Comparison of ENCODE assay signal across 18 cellular contexts in the genomic region with DNA sequence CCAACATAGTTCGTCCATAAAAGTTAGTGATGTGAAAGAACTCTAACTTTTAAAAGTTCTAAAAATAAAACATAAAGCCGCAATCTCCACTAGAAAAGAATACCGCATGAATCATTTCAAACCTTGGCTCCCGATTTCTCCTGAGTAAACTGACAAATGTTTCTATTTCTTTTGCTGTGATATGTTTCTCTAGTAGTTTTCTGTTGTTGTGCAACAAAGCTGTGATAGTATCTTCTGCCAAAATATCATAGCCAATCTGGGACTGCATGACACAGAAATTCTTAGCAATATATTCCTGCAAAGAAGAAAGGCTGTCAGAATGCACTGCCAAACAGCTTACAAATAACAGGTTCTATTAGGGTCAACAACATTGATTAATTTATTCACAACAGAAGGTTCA.
A peak's percentile ranks its signal among the peaks of the same experiment; 100 is the strongest.
DNase-seq lines count a peak whose midpoint lies in the region; ATAC-seq and TF ChIP-seq lines count a peak whose summit lies in the region.
"Had no signal": no experiment of that assay in that cellular context is flagged by ENCODE, and none has a peak within 500 bp of the region (broad histone marks: within the 10 kb centered on the region; RNA-seq: fewer than 3 reads in every experiment).

No MANE protein-coding gene starts in this region.

- peaks cover 39% of the 10 kb centered on the region for H3K36me3 ChIP-seq in adipocyte (ENCODE audit: control insufficient read depth, insufficient read depth, low read length, severe bottlenecking)
- no peaks in the 10 kb centered on the region for H3K36me3 ChIP-seq in PC-9 (ENCODE audit: low read depth)

- CTCF ChIA-PET in PC-9 (lab: Charles Lee), result no interaction called here

- H3K4me2 ChIP-seq in PC-9, result no peak overlapping the region
- H3K4me2 ChIP-seq: KMS-11 had no signal

- ATAC-seq in sciatic nerve (peak; percentile 52), HG03039 (IDR thresholded peaks at IDR 0.05; ENCODE audit: unreplicated experiment) (no peak)
- ATAC-seq: Panc1; stimulated activated memory B cell treated with anti-CD40 and anti-IgM and Interleukin-4, amounts not matched to agents 10 μg/mL and 1 μg/mL and 100 μg/mL, for 72 hours; T-cell had no signal

- no peak overlapping the region for H2AFZ ChIP-seq in PC-9

- H3K9me3 ChIP-seq in adipocyte (ENCODE audit: control insufficient read depth, low read length), result no peaks in the 10 kb centered on the region
- no peaks in the 10 kb centered on the region for H3K9me3 ChIP-seq in PC-9 (ENCODE audit: insufficient read depth, low read depth)
- H3K9me3 ChIP-seq: suprapubic skin had no signal

- no peak overlapping the region for H3K9ac ChIP-seq in adipocyte (ENCODE audit: low read length)
- H3K9ac ChIP-seq: KMS-11 had no signal

- no peaks in the 10 kb centered on the region for H4K20me1 ChIP-seq in PC-9 (ENCODE audit: insufficient read depth)

- no peak for TF ChIP-seq CTCF in PC-9 (conservative IDR thresholded peaks at IDR 0.05)

- no peaks in the 10 kb centered on the region for H3K27me3 ChIP-seq in adipocyte (replicated peaks; ENCODE audit: control insufficient read depth, insufficient read depth, low read length)
- H3K27me3 ChIP-seq in PC-9 (ENCODE audit: insufficient read depth, low read depth), result no peaks in the 10 kb centered on the region
- H3K27me3 ChIP-seq: suprapubic skin had no signal

- POLR2A ChIA-PET in PC-9 (lab: Charles Lee; ENCODE audit: unreplicated experiment), result no interaction called here

- no peaks in the 10 kb centered on the region for H3K79me2 ChIP-seq in PC-9 (ENCODE audit: low read depth)

- no peak overlapping the region for H3K4me3 ChIP-seq in adipocyte (ENCODE audit: low read length)
- H3K4me3 ChIP-seq in PC-9, result no peak overlapping the region
- H3K4me3 ChIP-seq: suprapubic skin had no signal

- peak; percentile 14 for DNase-seq in Ammon's horn (ENCODE audit: low spot score)
- DNase-seq in adipocyte (ENCODE audit: low read depth), result peak; percentile 82
- DNase-seq in fibroblast of the conjunctiva (ENCODE audit: low read depth), result peak; percentile 43
- no peak for DNase-seq in sciatic nerve (ENCODE audit: low spot score)
- DNase-seq in PC-9, result no peak
- DNase-seq in inferior parietal cortex (ENCODE audit: extremely low spot score), result no peak
- DNase-seq: activated CD4-positive, alpha-beta T cell treated with anti-CD3 and anti-CD28 coated beads, Interleukin-2, amount 50 U/mL, for 48 hours; activated CD8-positive, alpha-beta memory T cell treated with anti-CD3 and anti-CD28 coated beads, Interleukin-2, amount 50 U/mL, for 4 hours; CD4-positive, CD25-positive, alpha-beta regulatory T cell; NCI-H510A; nucleus accumbens; stimulated activated CD4-positive, alpha-beta T cell treated with anti-CD3 and anti-CD28 coated beads, Interleukin-4, amount 100 ng/mL, for 1 hour; T-cell had no signal

- no peaks in the 10 kb centered on the region for H3K9me2 ChIP-seq in PC-9 (ENCODE audit: insufficient read depth)

- intact Hi-C loops in sciatic nerve (cut with DNase I) (no loop called here), PC-9 (cut with micrococcal nuclease; ENCODE audit: unreplicated experiment) (loop anchor here (10.0 kb wide), 1 partner anchor 624 kb away; no protein-coding TSS in a partner anchor)

- BruUV-seq in PC-9 (replicated peaks; lab: Mats Ljungman, UMichigan), result no TSS peak

- no peak overlapping the region for H3K27ac ChIP-seq in PC-9
- H3K27ac ChIP-seq: KMS-11, suprapubic skin had no signal

- no peaks in the 10 kb centered on the region for H3F3A ChIP-seq in PC-9 (ENCODE audit: insufficient read depth, low read depth)

- H3K4me1 ChIP-seq in adipocyte (ENCODE audit: control insufficient read depth, insufficient read depth, low read length) (peaks cover 17% of the 10 kb centered on the region), PC-9 (replicated peaks; ENCODE audit: insufficient read depth) (no peaks in the 10 kb centered on the region)
- H3K4me1 ChIP-seq: suprapubic skin had no signal

Comparison
In these comparisons a context has a peak if more than half of its experiments do, and no peak if none do; other contexts are left out.
1. DNase-seq: peak in Ammon's horn (single experiment), adipocyte (single experiment) and fibroblast of the conjunctiva (single experiment); none in sciatic nerve (single experiment), PC-9 (0 of 2) and inferior parietal cortex (single experiment).